In genomic region chr11:119299416-119299815, GRCh38 we compare ENCODE assay signal across 28 cellular contexts. TPM values are rescaled to one million over a fixed set of nuclear protein-coding genes. Genes with fewer than 3 reads are reported as not detected.
"Had no signal": no experiment of that assay in that cellular context is flagged by ENCODE, and none has a peak within 500 bp of the region (broad histone marks: within the 10 kb centered on the region; RNA-seq: fewer than 3 reads in every experiment).

No MANE protein-coding gene starts in this region.

- H3K9me3 Mint-ChIP-seq: activated B cell treated with CpG ODN at 0.5 μM for 24 hours; activated CD4-positive, alpha-beta memory T cell treated with anti-CD3 and anti-CD28 coated beads for 36 hours; activated CD4-positive, alpha-beta T cell treated with anti-CD3 and anti-CD28 coated beads, Interleukin-2, amount 10 ng/mL, durations not matched to agents 7 days and 5 days; activated naive CD4-positive, alpha-beta T cell treated with anti-CD3 and anti-CD28 coated beads, Interleukin-2, amount 50 U/mL, for 72 hours; activated naive CD8-positive, alpha-beta T cell treated with anti-CD3 and anti-CD28 coated beads, Interleukin-2, amount 50 U/mL, for 24 hours; activated T-cell treated with anti-CD3 and anti-CD28 coated beads, Interleukin-2, amount 50 U/mL, for 4 hours; T-cell had no signal

- H3K27me3 Mint-ChIP-seq: activated B cell treated with CpG ODN at 0.5 μM for 24 hours; activated CD4-positive, alpha-beta memory T cell treated with anti-CD3 and anti-CD28 coated beads for 36 hours; activated CD4-positive, alpha-beta T cell treated with anti-CD3 and anti-CD28 coated beads, Interleukin-2, amount 10 ng/mL, durations not matched to agents 7 days and 5 days; activated naive CD8-positive, alpha-beta T cell treated with anti-CD3 and anti-CD28 coated beads, Interleukin-2, amount 50 U/mL, for 24 hours; T-cell had no signal

- H3K27me3 ChIP-seq: ascending aorta, body of pancreas had no signal

- H3K4me3 Mint-ChIP-seq: activated B cell treated with CpG ODN at 0.5 μM for 24 hours; activated CD4-positive, alpha-beta memory T cell treated with anti-CD3 and anti-CD28 coated beads for 36 hours; activated CD4-positive, alpha-beta T cell treated with anti-CD3 and anti-CD28 coated beads, Interleukin-2, amount 10 ng/mL, durations not matched to agents 7 days and 5 days; activated naive CD8-positive, alpha-beta T cell treated with anti-CD3 and anti-CD28 coated beads, Interleukin-2, amount 50 U/mL, for 24 hours; activated T-cell treated with anti-CD3 and anti-CD28 coated beads, Interleukin-2, amount 50 U/mL, for 4 hours; T-cell had no signal

- H3K4me3 ChIP-seq: ascending aorta, body of pancreas, K562, SK-N-MC had no signal

- H3K4me1 Mint-ChIP-seq: activated B cell treated with CpG ODN at 0.5 μM for 24 hours; activated naive CD8-positive, alpha-beta T cell treated with anti-CD3 and anti-CD28 coated beads, Interleukin-2, amount 50 U/mL, for 24 hours had no signal

- H3K4me1 ChIP-seq: ascending aorta had no signal

- H3K27ac ChIP-seq: ascending aorta, body of pancreas, SK-N-MC had no signal

- DNase-seq: activated B cell treated with CpG ODN at 0.5 μM for 24 hours; activated CD4-positive, alpha-beta memory T cell treated with anti-CD3 and anti-CD28 coated beads for 36 hours; activated CD4-positive, alpha-beta T cell treated with anti-CD3 and anti-CD28 coated beads for 1 hour; activated CD4-positive, alpha-beta T cell treated with anti-CD3 and anti-CD28 coated beads, Interleukin-2, amount 10 ng/mL, durations not matched to agents 7 days and 5 days; activated CD8-positive, alpha-beta memory T cell treated with anti-CD3 and anti-CD28 coated beads for 24 hours; activated effector memory CD4-positive, alpha-beta T cell treated with anti-CD3 and anti-CD28 coated beads, Interleukin-2, amount 50 U/mL, for 16 hours; activated naive CD4-positive, alpha-beta T cell treated with Interleukin-2 at 50 U/mL for 16 hours; activated naive CD8-positive, alpha-beta T cell treated with anti-CD3 and anti-CD28 coated beads, Interleukin-2, amount 50 U/mL, for 24 hours; activated T-cell treated with anti-CD3 and anti-CD28 coated beads, Interleukin-2, amount 50 U/mL, for 4 hours; amniotic stem cell; Kasumi-1; NCI-H1048; NCI-H146; NCI-H1930; NCI-H2171; NCI-H2227 treated with DMSO at 0.1 percent for 48 hours; NCI-H446 treated with DMSO at 0.1 percent for 48 hours; NCI-H524 treated with DMSO at 0.1 percent for 48 hours; NCI-H748 treated with DMSO at 0.1 percent for 48 hours; T-cell; T-helper 2 cell; T1000 had no signal

- H3K27ac Mint-ChIP-seq: activated B cell treated with CpG ODN at 0.5 μM for 24 hours; activated CD4-positive, alpha-beta memory T cell treated with anti-CD3 and anti-CD28 coated beads for 36 hours; activated CD4-positive, alpha-beta T cell treated with anti-CD3 and anti-CD28 coated beads, Interleukin-2, amount 10 ng/mL, durations not matched to agents 7 days and 5 days; activated naive CD4-positive, alpha-beta T cell treated with anti-CD3 and anti-CD28 coated beads, Interleukin-2, amount 50 U/mL, for 72 hours; activated naive CD8-positive, alpha-beta T cell treated with anti-CD3 and anti-CD28 coated beads, Interleukin-2, amount 50 U/mL, for 24 hours; T-cell had no signal

- ATAC-seq: activated naive CD4-positive, alpha-beta T cell treated with anti-CD3 and anti-CD28 coated beads, Interleukin-2, amount 50 U/mL, for 72 hours; activated naive CD8-positive, alpha-beta T cell treated with anti-CD3 and anti-CD28 coated beads, Interleukin-2, amount 50 U/mL, for 24 hours; activated T-cell treated with anti-CD3 and anti-CD28 coated beads, Interleukin-2, amount 50 U/mL, for 4 hours; K562; T-cell had no signal

- H3K9me3 ChIP-seq: ascending aorta, body of pancreas had no signal

RNA-seq across cellular contexts. Expression of gene C1QTNF5, which starts 41.3 kb away (rescaled TPM):
- total RNA-seq: activated B cell treated with CpG ODN at 0.5 μM for 24 hours; activated CD4-positive, alpha-beta memory T cell treated with anti-CD3 and anti-CD28 coated beads for 36 hours; activated CD4-positive, alpha-beta T cell treated with anti-CD3 and anti-CD28 coated beads, Interleukin-2, amount 10 ng/mL, durations not matched to agents 7 days and 5 days; activated naive CD4-positive, alpha-beta T cell treated with anti-CD3 and anti-CD28 coated beads, Interleukin-2, amount 50 U/mL, for 72 hours; activated T-cell treated with anti-CD3 and anti-CD28 coated beads, Interleukin-2, amount 50 U/mL, for 4 hours; T-cell had no signal

RNA-seq across cellular contexts. Expression of gene MFRP, which starts 47.1 kb away (rescaled TPM):
- total RNA-seq: activated B cell treated with CpG ODN at 0.5 μM for 24 hours; activated CD4-positive, alpha-beta memory T cell treated with anti-CD3 and anti-CD28 coated beads for 36 hours; activated CD4-positive, alpha-beta T cell treated with anti-CD3 and anti-CD28 coated beads, Interleukin-2, amount 10 ng/mL, durations not matched to agents 7 days and 5 days; activated naive CD4-positive, alpha-beta T cell treated with anti-CD3 and anti-CD28 coated beads, Interleukin-2, amount 50 U/mL, for 72 hours; activated T-cell treated with anti-CD3 and anti-CD28 coated beads, Interleukin-2, amount 50 U/mL, for 4 hours; ascending aorta; K562; RPMI7951; T-cell had no signal
- polyA plus RNA-seq: K562 had no signal
